8 cellular contexts compared by ENCODE assay signal in the genomic region with DNA sequence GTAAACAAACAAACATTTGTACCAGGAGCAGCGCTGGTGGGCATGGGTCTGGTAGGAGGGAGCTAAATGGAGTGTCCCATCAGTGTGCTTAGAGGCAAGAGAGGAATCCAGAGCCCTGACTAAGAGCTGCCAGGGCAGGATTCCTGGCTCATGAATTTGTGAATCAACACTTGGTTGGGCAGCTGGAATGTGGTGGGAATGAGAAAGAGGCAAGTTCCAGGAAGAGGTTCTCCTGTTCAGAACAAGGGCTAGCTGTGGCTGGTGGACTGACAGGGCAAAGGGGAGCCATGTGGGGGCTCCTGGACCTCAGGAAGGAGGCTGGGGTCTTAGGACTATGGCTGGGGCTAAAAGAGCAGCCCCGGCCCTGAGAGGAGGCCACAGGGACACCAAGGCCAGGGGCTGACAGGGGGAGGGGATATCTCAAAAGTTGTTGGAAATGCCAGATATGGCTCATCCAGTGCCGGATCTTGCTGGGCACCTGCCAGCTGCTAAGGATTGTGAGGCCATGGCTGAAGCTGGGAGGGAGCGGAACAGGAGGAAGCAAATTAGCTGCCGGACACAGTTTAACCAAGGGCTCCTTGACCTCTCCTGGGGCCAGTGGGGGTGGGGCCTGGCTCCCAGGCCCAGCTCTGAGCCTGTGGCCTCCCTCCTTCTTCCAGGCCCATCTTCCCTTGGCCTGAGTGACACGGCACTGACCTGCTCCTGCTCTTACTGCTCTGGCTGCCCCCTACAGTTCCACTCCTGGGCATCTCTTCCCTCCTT. TPM values are rescaled to one million over a fixed set of nuclear protein-coding genes. Genes with fewer than 3 reads are reported as not detected.
DNase-seq lines count a peak whose midpoint lies in the region; ATAC-seq, FAIRE-seq and TF ChIP-seq lines count a peak whose summit lies in the region.

No MANE protein-coding gene starts in this region.

- TF ChIP-seq CTCF in A549 (IDR thresholded peaks at IDR 0.05) = no peak
- TF ChIP-seq CTCF in H1 (IDR thresholded peaks at IDR 0.05; ENCODE audit: control extremely low read depth in 1 of 3, insufficient read depth in 1 of 3, low read depth in 1 of 3, low read length in 3 of 3) = no peak

- H3K4me3 ChIP-seq in A549 = no peak overlapping the region
- no peak overlapping the region for H3K4me3 ChIP-seq in H1 (ENCODE audit: extremely low read depth in 1 of 4, insufficient read depth in 2 of 4, low read depth in 3 of 4, low read length in 4 of 4)

- H3K36me3 Mint-ChIP-seq in activated CD4-positive, alpha-beta memory T cell treated with anti-CD3 and anti-CD28 coated beads, Interleukin-2, amount 10 ng/mL, durations not matched to agents 7 days and 5 days (ENCODE audit: low read depth) = no peaks in the 10 kb centered on the region

- H3K27me3 Mint-ChIP-seq in activated CD4-positive, alpha-beta memory T cell treated with anti-CD3 and anti-CD28 coated beads, Interleukin-2, amount 10 ng/mL, durations not matched to agents 7 days and 5 days = peaks cover 11% of the 10 kb centered on the region

- H3K4me1 ChIP-seq in A549 (peaks cover 17% of the 10 kb centered on the region), H1 (replicated peaks in 1 of 4; ENCODE audit: control insufficient read depth in 3 of 4, insufficient read depth in 4 of 4, low read length in 3 of 4) (peaks cover 0 to 3% (median 1%) of the 10 kb centered on the region in 4 experiments; a peak in 1 of 7 replicates)

- H4K91ac ChIP-seq in H1 (replicated peaks; ENCODE audit: insufficient read length, low read length) = no peak overlapping the region

- 33% methylated on average over 6 of the region's 6 CpGs for WGBS in A549 (ENCODE audit: missing lambda C conversion rate)
- 90% methylated on average over 6 of the region's 6 CpGs; no CpG with 5 or more reads in 1 of the 2 experiments for WGBS in H1 (ENCODE audit: extremely low coverage in 1 of 2, insufficient coverage in 1 of 2, insufficient read length in 1 of 2, insufficient replicate concordance in 2 of 2, low coverage in 1 of 2, low lambda C conversion rate in 2 of 2, missing lambda C conversion rate in 1 of 2), 2 experiments

- no peak for TF ChIP-seq RAD21 in A549 (conservative IDR thresholded peaks at IDR 0.05 in 1 of 2, IDR thresholded peaks at IDR 0.05 in 1 of 2)
- no peak for TF ChIP-seq RAD21 in H1 (IDR thresholded peaks at IDR 0.05 in 1 of 2, conservative IDR thresholded peaks at IDR 0.05 in 1 of 2; ENCODE audit: low read depth in 2 of 2, low read length in 2 of 2)

- peak overlapping the region; percentile 29 for H3K4me2 ChIP-seq in A549
- H3K4me2 ChIP-seq in H1 (ENCODE audit: insufficient read depth in 1 of 2, low read depth in 2 of 2, low read length in 2 of 2) = no peak overlapping the region

- H2AFZ ChIP-seq in H1 (ENCODE audit: low read length) = no peak overlapping the region

- H3K4ac ChIP-seq in H1 (replicated peaks; ENCODE audit: insufficient read length, low read depth, low read length) = no peak overlapping the region

- POLR2A ChIA-PET in A549 (lab: Yijun Ruan, JAX) = interaction anchor here (1.0 to 1.1 kb wide), 2 partner anchors 12 to 15 kb away, joined by 3 to 4 read pairs; a partner anchor contains a TSS
- POLR2A ChIA-PET in H1 (lab: Charles Lee; ENCODE audit: partially characterized antibody) = interaction anchor here (0.6 to 1.3 kb wide), 2 partner anchors 11 to 15 kb away, joined by 3 read pairs; no protein-coding TSS in a partner anchor
- POLR2A ChIA-PET in activated CD4-positive, alpha-beta memory T cell treated with anti-CD3 and anti-CD28 coated beads, Interleukin-2, amount 10 ng/mL, durations not matched to agents 7 days and 5 days (lab: Charles Lee) = no interaction called here

- H3K9ac ChIP-seq in H1 (replicated peaks in 1 of 4; ENCODE audit: extremely low read depth in 1 of 4, low read depth in 3 of 4, low read length in 3 of 4) = no peak overlapping the region

- no peak overlapping the region for H2BK12ac ChIP-seq in H1 (ENCODE audit: low read depth, low read length)

- no peak overlapping the region for H3K23ac ChIP-seq in H1 (ENCODE audit: insufficient read length)

- H3K4me3 Mint-ChIP-seq in activated CD4-positive, alpha-beta memory T cell treated with anti-CD3 and anti-CD28 coated beads, Interleukin-2, amount 10 ng/mL, durations not matched to agents 7 days and 5 days = no peak overlapping the region

- H3K27ac Mint-ChIP-seq in activated CD4-positive, alpha-beta memory T cell treated with anti-CD3 and anti-CD28 coated beads, Interleukin-2, amount 10 ng/mL, durations not matched to agents 7 days and 5 days = no peak overlapping the region

- H3K9me3 ChIP-seq in A549 (no peaks in the 10 kb centered on the region), H1 (ENCODE audit: insufficient read depth in 2 of 2, low read depth in 1 of 2, low read length in 1 of 2) (no peaks in the 10 kb centered on the region)

- H3K14ac ChIP-seq in H1 (ENCODE audit: insufficient read length) = no peak overlapping the region

- H4K8ac ChIP-seq in H1 (ENCODE audit: extremely low read depth, insufficient read depth, low read length) = peak overlapping the region; percentile 23

- H3K36me3 ChIP-seq in H1 (ENCODE audit: control insufficient read depth in 2 of 4, insufficient read depth in 4 of 4, low read length in 3 of 4) = no peaks in the 10 kb centered on the region

- no peak overlapping the region; the same call in 1 of the 2 replicates for H2BK5ac ChIP-seq in H1 (ENCODE audit: low read depth, low read length)

- no peak for FAIRE-seq in A549 (lab: Jason Lieb, UNC)
- no peak for FAIRE-seq in H1 (lab: Jason Lieb, UNC)

- no peaks in the 10 kb centered on the region for H4K20me1 ChIP-seq in H1 (replicated peaks in 1 of 2; ENCODE audit: control insufficient read depth in 1 of 2, insufficient read depth in 2 of 2, low read length in 2 of 2)

- no peaks in the 10 kb centered on the region for H3K79me1 ChIP-seq in H1 (ENCODE audit: low read depth, low read length)

- H3K4me1 Mint-ChIP-seq in activated CD4-positive, alpha-beta memory T cell treated with anti-CD3 and anti-CD28 coated beads, Interleukin-2, amount 10 ng/mL, durations not matched to agents 7 days and 5 days = no peaks in the 10 kb centered on the region

- H3K56ac ChIP-seq in H1 (replicated peaks; ENCODE audit: insufficient read length, low read depth, low read length) = no peak overlapping the region

- H2AK5ac ChIP-seq in H1 (ENCODE audit: low read depth, low read length) = no peak overlapping the region

- H3K27me3 ChIP-seq in H1 (replicated peaks in 1 of 4; ENCODE audit: control insufficient read depth in 3 of 4, extremely low read depth in 1 of 4, insufficient read depth in 3 of 4, low read length in 3 of 4) = peaks cover 0 to 2% (median 0%) of the 10 kb centered on the region in 4 experiments; a peak in 1 of 7 replicates

- no peak overlapping the region for H2BK120ac ChIP-seq in H1 (replicated peaks; ENCODE audit: low read depth, low read length)

- ATAC-seq in A549 = peak; percentile 66 to 90
- no peak for ATAC-seq in HG03196 (IDR thresholded peaks at IDR 0.05; ENCODE audit: unreplicated experiment)

- CTCF ChIA-PET in A549 (lab: Yijun Ruan, JAX) = interaction anchor here (0.6 to 4.7 kb wide), 9 partner anchors 10 to 355 kb away, joined by 3 to 46 read pairs (median 4); a partner anchor contains a TSS
- CTCF ChIA-PET in H1 (lab: Charles Lee; ENCODE audit: partially characterized antibody) = interaction anchor here (0.6 to 9.1 kb wide), 18 partner anchors 9 to 81 kb away, joined by 3 to 81 read pairs (median 5); a partner anchor contains a TSS
- CTCF ChIA-PET in activated CD4-positive, alpha-beta memory T cell treated with anti-CD3 and anti-CD28 coated beads, Interleukin-2, amount 10 ng/mL, durations not matched to agents 7 days and 5 days (lab: Charles Lee) = interaction anchor here (1.6 kb wide), 1 partner anchor 15 kb away, joined by 6 read pairs; no protein-coding TSS in a partner anchor

- H3K18ac ChIP-seq in H1 (ENCODE audit: extremely low read depth, low read length) = no peak overlapping the region

- DNase-seq in A549 (ENCODE audit: low read depth in 1 of 2, low spot score in 1 of 2) (peak in 1 of 2 experiments; percentile 77), NCI-H226 (peak; percentile 96), H1 (ENCODE audit: low read depth in 1 of 2, low spot score in 2 of 2) (no peak), mesenteric fat pad (ENCODE audit: low spot score) (peak; percentile 89), NCI-H1105 (lab: John Stamatoyannopoulos, UW) (no peak)
- DNase-seq in activated CD4-positive, alpha-beta memory T cell treated with anti-CD3 and anti-CD28 coated beads, Interleukin-2, amount 10 ng/mL, durations not matched to agents 7 days and 5 days = no peak
- DNase-seq in activated CD4-positive, alpha-beta T cell treated with anti-CD3 and anti-CD28 coated beads, Interleukin-2, amount 50 U/mL, for 48 hours = no peak

- H2BK15ac ChIP-seq in H1 (ENCODE audit: low read length) = no peak overlapping the region

- TF ChIP-seq POLR2A in A549 (IDR thresholded peaks at IDR 0.05; ENCODE audit: low read length) (no peak), H1 (IDR thresholded peaks at IDR 0.05; ENCODE audit: control extremely low read depth in 1 of 2, low read depth in 2 of 2, low read length in 2 of 2) (no peak)

- H3K9me3 Mint-ChIP-seq in activated CD4-positive, alpha-beta memory T cell treated with anti-CD3 and anti-CD28 coated beads, Interleukin-2, amount 10 ng/mL, durations not matched to agents 7 days and 5 days = no peaks in the 10 kb centered on the region

- no peaks in the 10 kb centered on the region for H3K79me2 ChIP-seq in H1 (ENCODE audit: control insufficient read depth in 1 of 2, insufficient read depth in 2 of 2, low read length in 2 of 2)

- H3K27ac ChIP-seq in A549 = peak overlapping the region; percentile 51 to 85
- H3K27ac ChIP-seq in H1 (ENCODE audit: low read depth, low read length) = no peak overlapping the region

- no peak overlapping the region for H2BK20ac ChIP-seq in H1 (ENCODE audit: low read length)

- TF ChIP-seq EP300 in A549 (IDR thresholded peaks at IDR 0.05) (no peak), H1 (IDR thresholded peaks at IDR 0.05; ENCODE audit: borderline replicate concordance in 1 of 2, low read depth in 2 of 2, low read length in 2 of 2) (no peak)

- no peaks in the 10 kb centered on the region for H3K23me2 ChIP-seq in H1 (ENCODE audit: low read depth, low read length)

- no peak overlapping the region for H4K5ac ChIP-seq in H1 (ENCODE audit: insufficient read length, low read depth, low read length)

RNA-seq across cellular contexts. Expression of a gene that starts 14.6 kb away (rescaled TPM):
- 6.8 and 8.4 TPM in 2 replicates for polyA plus RNA-seq in A549 (2011; rRNA removed)
- polyA plus RNA-seq in A549 (2012; cell fraction: cytosol; rRNA removed) = 37.8 and 59.4 TPM in 2 replicates
- 64.4 and 119 TPM in 2 replicates for polyA plus RNA-seq in A549 (2012; cell fraction: nucleus; rRNA removed)
- polyA plus RNA-seq in A549 (2017; fragmentation: RNase III; extraction: RNeasy Plus Mini Kit Qiagen cat#74134 plus additional on column Dnase treatment) = 8.8 to 11.2 TPM (median 9.1 TPM) in 3 replicates
- polyA minus RNA-seq in A549 (2011; rRNA and poly(A)+ RNA removed) = 7.6 and 11.6 TPM in 2 replicates
- not detected in 2 replicates for total RNA-seq in H1 (2021; fragmentation: NEBNext Ultra II Directional; extraction: Animal tissue kit (Norgen Biotek cat#: 25700))
- 0.15 and 0.20 TPM in 2 replicates for polyA plus RNA-seq in H1 (2011; rRNA removed)
- polyA plus RNA-seq in H1 (2011; cell fraction: cytosol; rRNA removed) = 0.26 TPM
- polyA plus RNA-seq in H1 (2011; cell fraction: nucleus; rRNA removed) = 0.13 TPM
- polyA plus RNA-seq in H1 (2012, experiment 1 of 2) = 0.09 to 0.11 TPM in 2 of 4 replicates, not detected in the others
- not detected for polyA plus RNA-seq in H1 (2012, experiment 2 of 2)
- 0.18 TPM for polyA plus RNA-seq in H1 (2013, experiment 1 of 2)
- 0.07 TPM for polyA plus RNA-seq in H1 (2013, experiment 2 of 2)
- 0.17 and 0.32 TPM in 2 replicates for polyA minus RNA-seq in H1 (2011; rRNA and poly(A)+ RNA removed)
- not detected for polyA minus RNA-seq in H1 (2011; cell fraction: cytosol; rRNA and poly(A)+ RNA removed)
- polyA minus RNA-seq in H1 (2011; cell fraction: nucleus; rRNA and poly(A)+ RNA removed) = not detected
- 6.7 TPM for total RNA-seq in mesenteric fat pad
- total RNA-seq in activated CD4-positive, alpha-beta memory T cell treated with anti-CD3 and anti-CD28 coated beads, Interleukin-2, amount 10 ng/mL, durations not matched to agents 7 days and 5 days = not detected

RNA-seq across cellular contexts. Expression of a gene that starts 39.4 kb away (rescaled TPM):
- 3.7 and 5.2 TPM in 2 replicates for polyA plus RNA-seq in A549 (2011; rRNA removed)
- polyA plus RNA-seq in A549 (2012; cell fraction: cytosol; rRNA removed) = 7.6 and 11.4 TPM in 2 replicates
- 10.3 and 15.5 TPM in 2 replicates for polyA plus RNA-seq in A549 (2012; cell fraction: nucleus; rRNA removed)
- 6.1 to 6.4 TPM (median 6.4 TPM) in 3 replicates for polyA plus RNA-seq in A549 (2017; fragmentation: RNase III; extraction: RNeasy Plus Mini Kit Qiagen cat#74134 plus additional on column Dnase treatment)
- 6.8 and 8.8 TPM in 2 replicates for polyA minus RNA-seq in A549 (2011; rRNA and poly(A)+ RNA removed)
- total RNA-seq in H1 (2021; fragmentation: NEBNext Ultra II Directional; extraction: Animal tissue kit (Norgen Biotek cat#: 25700)) = 1.0 and 1.2 TPM in 2 replicates
- 1.5 and 2.6 TPM in 2 replicates for polyA plus RNA-seq in H1 (2011; rRNA removed)
- polyA plus RNA-seq in H1 (2011; cell fraction: cytosol; rRNA removed) = 1.4 TPM
- 1.6 TPM for polyA plus RNA-seq in H1 (2011; cell fraction: nucleus; rRNA removed)
- 0.21 to 0.75 TPM (median 0.57 TPM) in 4 replicates for polyA plus RNA-seq in H1 (2012, experiment 1 of 2)
- polyA plus RNA-seq in H1 (2012, experiment 2 of 2) = 0.63 TPM
- 0.93 TPM for polyA plus RNA-seq in H1 (2013, experiment 1 of 2)
- polyA plus RNA-seq in H1 (2013, experiment 2 of 2) = 0.85 TPM
- polyA minus RNA-seq in H1 (2011; rRNA and poly(A)+ RNA removed) = 1.4 and 1.5 TPM in 2 replicates
- polyA minus RNA-seq in H1 (2011; cell fraction: cytosol; rRNA and poly(A)+ RNA removed) = 0.66 TPM
- 2.7 TPM for polyA minus RNA-seq in H1 (2011; cell fraction: nucleus; rRNA and poly(A)+ RNA removed)
- 1.4 TPM for total RNA-seq in mesenteric fat pad
- total RNA-seq in activated CD4-positive, alpha-beta memory T cell treated with anti-CD3 and anti-CD28 coated beads, Interleukin-2, amount 10 ng/mL, durations not matched to agents 7 days and 5 days = not detected

RNA-seq across cellular contexts. Expression of a gene that starts 50.6 kb away (rescaled TPM):
- 7.0 and 11.0 TPM in 2 replicates for polyA plus RNA-seq in A549 (2011; rRNA removed)
- polyA plus RNA-seq in A549 (2012; cell fraction: cytosol; rRNA removed) = 15.3 and 21.1 TPM in 2 replicates
- polyA plus RNA-seq in A549 (2012; cell fraction: nucleus; rRNA removed) = 105 and 156 TPM in 2 replicates
- 16.2 to 19.2 TPM (median 16.9 TPM) in 3 replicates for polyA plus RNA-seq in A549 (2017; fragmentation: RNase III; extraction: RNeasy Plus Mini Kit Qiagen cat#74134 plus additional on column Dnase treatment)
- 12.0 and 17.3 TPM in 2 replicates for polyA minus RNA-seq in A549 (2011; rRNA and poly(A)+ RNA removed)
- 12.9 and 14.6 TPM in 2 replicates for total RNA-seq in H1 (2021; fragmentation: NEBNext Ultra II Directional; extraction: Animal tissue kit (Norgen Biotek cat#: 25700))
- 11.3 and 23.4 TPM in 2 replicates for polyA plus RNA-seq in H1 (2011; rRNA removed)
- 12.4 TPM for polyA plus RNA-seq in H1 (2011; cell fraction: cytosol; rRNA removed)
- 65.2 TPM for polyA plus RNA-seq in H1 (2011; cell fraction: nucleus; rRNA removed)
- polyA plus RNA-seq in H1 (2012, experiment 1 of 2) = 5.6 to 10.8 TPM (median 10.0 TPM) in 4 replicates
- polyA plus RNA-seq in H1 (2012, experiment 2 of 2) = 7.7 TPM
- 5.6 TPM for polyA plus RNA-seq in H1 (2013, experiment 1 of 2)
- 5.2 TPM for polyA plus RNA-seq in H1 (2013, experiment 2 of 2)
- 15.5 and 17.0 TPM in 2 replicates for polyA minus RNA-seq in H1 (2011; rRNA and poly(A)+ RNA removed)
- 26.9 TPM for polyA minus RNA-seq in H1 (2011; cell fraction: cytosol; rRNA and poly(A)+ RNA removed)
- 34.7 TPM for polyA minus RNA-seq in H1 (2011; cell fraction: nucleus; rRNA and poly(A)+ RNA removed)
- 49.8 TPM for total RNA-seq in mesenteric fat pad
- total RNA-seq in activated CD4-positive, alpha-beta memory T cell treated with anti-CD3 and anti-CD28 coated beads, Interleukin-2, amount 10 ng/mL, durations not matched to agents 7 days and 5 days = under 1 TPM; 0.05 TPM

Comparison
In these comparisons a context has a peak if more than half of its experiments do, and no peak if none do; other contexts are left out.
1. DNase-seq: peak in NCI-H226 (single experiment) and mesenteric fat pad (single experiment); none in H1 (0 of 2), NCI-H1105 (single experiment), activated CD4-positive, alpha-beta memory T cell treated with anti-CD3 and anti-CD28 coated beads, Interleukin-2, amount 10 ng/mL, durations not matched to agents 7 days and 5 days (single experiment) and activated CD4-positive, alpha-beta T cell treated with anti-CD3 and anti-CD28 coated beads, Interleukin-2, amount 50 U/mL, for 48 hours (0 of 2).
2. RNA of a gene that starts 50.6 kb away (total RNA-seq): 49.8 TPM in mesenteric fat pad (single experiment) and 12.9 to 14.6 TPM in H1; 0.05 TPM in activated CD4-positive, alpha-beta memory T cell treated with anti-CD3 and anti-CD28 coated beads, Interleukin-2, amount 10 ng/mL, durations not matched to agents 7 days and 5 days; every median in the first group is over 10 times any median in the second.